8 cellular contexts compared by ENCODE assay signal in genomic region chr2:101149241-101150192, GRCh38. TPM values are rescaled to one million over a fixed set of nuclear protein-coding genes. Genes with fewer than 3 reads are reported as not detected.
DNase-seq lines count a peak whose midpoint lies in the region; ATAC-seq and TF ChIP-seq lines count a peak whose summit lies in the region.

No MANE protein-coding gene starts in this region.

- TF ChIP-seq EP300 in esophagus muscularis mucosa (IDR thresholded peaks at IDR 0.05): no peak

- H3K4me2 ChIP-seq in OCI-LY7 (ENCODE audit: low read length): no peak overlapping the region

- H3K9me3 ChIP-seq in HEK293 (ENCODE audit: control insufficient read depth, insufficient read depth, low read depth, low read length) (no peaks in the 10 kb centered on the region), Peyer's patch (no peaks in the 10 kb centered on the region), esophagus muscularis mucosa (no peaks in the 10 kb centered on the region), OCI-LY7 (ENCODE audit: low read length) (no peaks in the 10 kb centered on the region)

- H3K9me2 ChIP-seq in OCI-LY7 (ENCODE audit: insufficient read depth, low read length): no peaks in the 10 kb centered on the region

- no peaks in the 10 kb centered on the region for H3K36me3 ChIP-seq in HEK293 (ENCODE audit: control insufficient read depth in 2 of 2, insufficient read depth in 1 of 2, low read length in 2 of 2)
- no peaks in the 10 kb centered on the region for H3K36me3 ChIP-seq in Peyer's patch
- no peaks in the 10 kb centered on the region for H3K36me3 ChIP-seq in esophagus muscularis mucosa
- H3K36me3 ChIP-seq in OCI-LY7 (ENCODE audit: insufficient read depth, low read length): no peaks in the 10 kb centered on the region

- TF ChIP-seq POLR2A in Peyer's patch (IDR thresholded peaks at IDR 0.05): no peak
- no peak for TF ChIP-seq POLR2A in esophagus muscularis mucosa (IDR thresholded peaks at IDR 0.05; ENCODE audit: low read depth)

- peaks cover 17% of the 10 kb centered on the region for H3K27me3 Mint-ChIP-seq in progenitor cell of endocrine pancreas

- no peaks in the 10 kb centered on the region for H3K9me3 Mint-ChIP-seq in progenitor cell of endocrine pancreas (ENCODE audit: low read depth)

- POLR2A ChIA-PET in HEK293 (lab: Yijun Ruan, JAX) (interaction anchor here (1.4 to 2.7 kb wide), 5 partner anchors 19 to 146 kb away, joined by 4 to 12 read pairs (median 8); partner anchors contain the start of gene CNOT11), OCI-LY7 (lab: Charles Lee) (interaction anchor here (1.0 to 1.1 kb wide), 2 partner anchors 9 to 10 kb away, joined by 3 to 6 read pairs; no protein-coding TSS in a partner anchor)

- no peak overlapping the region for H2AFZ ChIP-seq in OCI-LY7 (ENCODE audit: low read length)

- H3K27ac ChIP-seq in HEK293 (ENCODE audit: extremely low read depth, low read depth, low read length): no peak overlapping the region
- H3K27ac ChIP-seq in Peyer's patch: peak overlapping the region in 1 of 4 donors; percentile 28
- H3K27ac ChIP-seq in esophagus muscularis mucosa (replicated peaks in 1 of 4): peak overlapping the region in 1 of 4 donors; percentile 85
- H3K27ac ChIP-seq in OCI-LY7 (ENCODE audit: low read depth, low read length, poor library complexity, severe bottlenecking): no peak overlapping the region

- peak overlapping the region; percentile 76 for H3K4me3 Mint-ChIP-seq in progenitor cell of endocrine pancreas (ENCODE audit: low read depth)

- no peaks in the 10 kb centered on the region for H4K20me1 ChIP-seq in OCI-LY7 (ENCODE audit: insufficient read depth, low read length)

- CTCF ChIA-PET in HEK293 (lab: Yijun Ruan, JAX) (interaction anchor here (0.6 to 6.9 kb wide), 8 partner anchors 9 to 113 kb away, joined by 3 to 48 read pairs (median 4); no protein-coding TSS in a partner anchor), OCI-LY7 (lab: Charles Lee; ENCODE audit: unreplicated experiment) (no interaction called here)

- H3K36me3 Mint-ChIP-seq in progenitor cell of endocrine pancreas (ENCODE audit: insufficient read depth): no peaks in the 10 kb centered on the region

- 95% methylated on average over 12 of the region's 21 CpGs for WGBS in esophagus muscularis mucosa

- intact Hi-C loops in esophagus muscularis mucosa (cut with DNase I) (loop anchor here (5.0 kb wide), 1 partner anchor 37 kb away; no protein-coding TSS in a partner anchor), OCI-LY7 (cut with micrococcal nuclease; ENCODE audit: unreplicated experiment) (loop anchor here (5.0 kb wide), 1 partner anchor 537 kb away; no protein-coding TSS in a partner anchor)

- H3K79me2 ChIP-seq in OCI-LY7 (ENCODE audit: insufficient read depth, low read depth, low read length): no peaks in the 10 kb centered on the region

- no peak for ATAC-seq in GM19351 (IDR thresholded peaks at IDR 0.05; ENCODE audit: unreplicated experiment)

- H3K27ac Mint-ChIP-seq in progenitor cell of endocrine pancreas: peak overlapping the region; percentile 38

- peaks cover 44% of the 10 kb centered on the region for H3K4me1 Mint-ChIP-seq in progenitor cell of endocrine pancreas (ENCODE audit: low read depth)

- no TSS peak for BruUV-seq in OCI-LY7 (replicated peaks; lab: Mats Ljungman, UMichigan)

- peak overlapping the region; percentile 71 for H3K4me3 ChIP-seq in HEK293 (ENCODE audit: low read depth, low read length)
- peak overlapping the region in 3 of 4 donors; percentile 54 to 92 (median 71) for H3K4me3 ChIP-seq in Peyer's patch
- H3K4me3 ChIP-seq in esophagus muscularis mucosa: peak overlapping the region; percentile 80 to 86 (median 80)
- no peak overlapping the region for H3K4me3 ChIP-seq in OCI-LY7 (ENCODE audit: low read depth, low read length, poor library complexity, severe bottlenecking)

- H3K27me3 ChIP-seq in Peyer's patch (no peaks in the 10 kb centered on the region), esophagus muscularis mucosa (no peaks in the 10 kb centered on the region)

- H3K4me1 ChIP-seq in HEK293 (ENCODE audit: control insufficient read depth, insufficient read depth, low read length): peaks cover 7% of the 10 kb centered on the region; the same call in 1 of the 2 replicates
- peaks cover 0 to 24% (median 7%) of the 10 kb centered on the region in 4 donors for H3K4me1 ChIP-seq in Peyer's patch
- peaks cover 40 to 52% (median 47%) of the 10 kb centered on the region in 4 donors for H3K4me1 ChIP-seq in esophagus muscularis mucosa
- H3K4me1 ChIP-seq in OCI-LY7 (ENCODE audit: insufficient read depth, low read length, poor library complexity, severe bottlenecking): peaks cover 6% of the 10 kb centered on the region

- DNase-seq in Peyer's patch (peak in 1 of 3 donors; percentile 50), esophagus muscularis mucosa (ENCODE audit: extremely low spot score) (no peak), progenitor cell of endocrine pancreas (ENCODE audit: low spot score, unreplicated experiment) (no peak), OCI-LY7 (ENCODE audit: low spot score) (no peak), NCI-H446 treated with DMSO at 0.1 percent for 48 hours (lab: John Stamatoyannopoulos, UW) (no peak), NCI-H1048 (lab: John Stamatoyannopoulos, UW) (no peak)

- TF ChIP-seq CTCF in HEK293 (tag by site-specific recombination; IDR thresholded peaks at IDR 0.05) (no peak), Peyer's patch (IDR thresholded peaks at IDR 0.05) (no peak), esophagus muscularis mucosa (IDR thresholded peaks at IDR 0.05) (no peak), progenitor cell of endocrine pancreas (IDR thresholded peaks at IDR 0.05; ENCODE audit: unreplicated experiment) (no peak), OCI-LY7 (conservative IDR thresholded peaks at IDR 0.05; ENCODE audit: low read length) (no peak)

TF ChIP-seq in HEK293, 187 proteins besides CTCF, POLR2A, EP300 and RAD21:
- TF ChIP-seq ZNF600 (tag by site-specific recombination; IDR thresholded peaks at IDR 0.05) (peak; percentile 39; the same call in 1 of the 2 replicates), ZFHX2 (tag by site-specific recombination; conservative IDR thresholded peaks at IDR 0.05) (peak; percentile 87), ZNF670 (tag by site-specific recombination; IDR thresholded peaks at IDR 0.05; ENCODE audit: low read depth) (no peak), EGR2 (tag by site-specific recombination; IDR thresholded peaks at IDR 0.05; ENCODE audit: low read depth) (peak; percentile 67; the same call in 1 of the 2 replicates), ZBTB1 (tag by site-specific recombination; IDR thresholded peaks at IDR 0.05) (no peak), ZNF391 (tag by site-specific recombination; IDR thresholded peaks at IDR 0.05; ENCODE audit: borderline replicate concordance, low read depth) (no peak), ZBTB20 (tag by site-specific recombination; IDR thresholded peaks at IDR 0.05) (0 out of 2 replicates have a peak, but pooled peaks have one; percentile 27), SP2 (tag by site-specific recombination; IDR thresholded peaks at IDR 0.05) (peak; percentile 35), ZBTB48 (tag by site-specific recombination; IDR thresholded peaks at IDR 0.05) (peak; percentile 92)

RNA-seq across cellular contexts. Expression of gene TBC1D8, which starts 1.7 kb away (rescaled TPM):
- total RNA-seq in Peyer's patch (100 to 1,000 TPM in 3 of 4 donors, 10 to 100 TPM in 1; 77.6 to 511 (median 239) TPM), esophagus muscularis mucosa (10 to 100 TPM; 16.7 to 23.4 (median 20.4) TPM), progenitor cell of endocrine pancreas (32.6 and 34.8 TPM in 2 replicates), OCI-LY7 (2022) (0.49 and 1.7 TPM in 2 replicates)
- total RNA-seq in OCI-LY7 (2014; rRNA removed; shearing (Covaris generic)): 0.03 and 0.22 TPM in 2 replicates

Comparison
In these comparisons a context has a peak if more than half of its experiments do, and no peak if none do; other contexts are left out.
1. RNA of gene TBC1D8, which starts 1.7 kb away (total RNA-seq): 77.6 to 511 TPM in Peyer's patch, 32.6 to 34.8 TPM in progenitor cell of endocrine pancreas and 16.7 to 23.4 TPM in esophagus muscularis mucosa; 0.03 to 1.7 TPM in OCI-LY7; every median in the first group is over 4 times any median in the second.